In the genomic region with DNA sequence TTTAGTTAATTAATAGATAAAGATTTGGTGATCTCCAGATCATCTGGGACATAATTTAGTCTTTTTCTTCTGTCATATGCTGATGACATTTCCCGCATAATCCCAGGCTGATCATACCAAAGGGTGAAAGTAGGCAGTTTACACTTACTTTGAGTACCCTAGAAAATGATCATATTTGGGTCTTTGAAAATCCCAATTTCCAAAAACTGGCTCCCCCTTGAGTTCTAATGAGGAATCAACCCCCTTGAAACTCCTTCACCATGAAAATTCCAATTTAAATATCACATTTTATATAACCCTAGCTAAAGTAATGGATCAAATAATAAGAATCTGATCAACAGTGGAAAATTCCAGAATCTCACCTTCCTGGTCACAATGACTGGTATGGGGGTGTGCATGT, we compare ENCODE assay signal across 17 cellular contexts.
"Had no signal": no experiment of that assay in that cellular context is flagged by ENCODE, and none has a peak within 500 bp of the region (broad histone marks: within the 10 kb centered on the region; RNA-seq: fewer than 3 reads in every experiment).

No MANE protein-coding gene starts in this region.

- DNase-seq: activated CD4-positive, alpha-beta T cell treated with anti-CD3 and anti-CD28 coated beads, Interleukin-2, amount 50 U/mL, for 48 hours; dermis blood vessel endothelial cell; effector memory CD4-positive, alpha-beta T cell; foreskin keratinocyte; hippocampal formation; islet precursor cell; left colon; lower lobe of right lung; natural killer cell; stimulated activated CD4-positive, alpha-beta T cell treated with anti-CD3 and anti-CD28 coated beads, Interleukin-4, amount 100 ng/mL, for 1 hour; stimulated activated naive CD8-positive, alpha-beta T cell treated with anti-CD3 and anti-CD28 coated beads, Interleukin-15, amount 100 ng/mL, for 72 hours; trophoblast cell had no signal

- H3K9me3 ChIP-seq: lower lobe of right lung, neutrophil had no signal

- H3K4me3 ChIP-seq: lower lobe of right lung, smooth muscle cell had no signal

- H2AFZ ChIP-seq: parathyroid adenoma had no signal

- H3K4me2 ChIP-seq: smooth muscle cell had no signal

- H3K36me3 ChIP-seq: lower lobe of right lung, neutrophil had no signal

- H3K27ac ChIP-seq: foreskin keratinocyte, lower lobe of right lung, neutrophil, parathyroid adenoma, VCaP had no signal

- H3K27me3 ChIP-seq: foreskin keratinocyte, neutrophil had no signal

- H3K9ac ChIP-seq: parathyroid adenoma had no signal

- H3K79me2 ChIP-seq: parathyroid adenoma had no signal

- ATAC-seq: foreskin keratinocyte; left colon; lower lobe of right lung; natural killer cell; sciatic nerve; stimulated activated naive CD8-positive, alpha-beta T cell treated with anti-CD3 and anti-CD28 coated beads, Interleukin-15, amount 100 ng/mL, for 72 hours had no signal

- H3K4me1 ChIP-seq: foreskin keratinocyte, lower lobe of right lung, parathyroid adenoma had no signal
